Comparison of ENCODE assay signal across 7 cellular contexts in genomic region chr10:98383134-98383667, GRCh38. TPM values are rescaled to one million over a fixed set of nuclear protein-coding genes. Genes with fewer than 3 reads are reported as not detected.
A peak's percentile ranks its signal among the peaks of the same experiment; 100 is the strongest.
DNase-seq lines count a peak whose midpoint lies in the region; ATAC-seq and TF ChIP-seq lines count a peak whose summit lies in the region.
"Not testable (repeated sequence)": the region's sequence is repeated elsewhere in the genome, so short reads cannot be mapped to it uniquely, and the experiment has no call there.

No MANE protein-coding gene starts in this region.

- TF ChIP-seq CTCF in HFFc6 (IDR thresholded peaks at IDR 0.05); gastroesophageal sphincter (IDR thresholded peaks at IDR 0.05); neural progenitor cell (IDR thresholded peaks at IDR 0.05): not testable (repeated sequence)

- H3K27ac ChIP-seq in gastroesophageal sphincter, neural progenitor cell: not testable (repeated sequence)

- not testable (repeated sequence) for H3K79me2 ChIP-seq in neural progenitor cell (ENCODE audit: low read depth)

- H3K4me3 ChIP-seq in adipocyte (ENCODE audit: low read length); gastroesophageal sphincter; neural progenitor cell: not testable (repeated sequence)

- H3K4me2 ChIP-seq in neural progenitor cell: not testable (repeated sequence)

- 89 to 91% methylated on average over 2 to 4 of the region's 7 CpGs for WGBS in gastroesophageal sphincter (ENCODE audit: low coverage in 1 of 2), 2 donors

- not testable (repeated sequence) for H3K9ac ChIP-seq in adipocyte (ENCODE audit: low read length); neural progenitor cell

- H3K27ac Mint-ChIP-seq in HFFc6: peak overlapping the region; percentile 84
- peak overlapping the region; percentile 33 for H3K27ac Mint-ChIP-seq in neural progenitor cell

- not testable (repeated sequence) for H3K9me3 ChIP-seq in adipocyte (ENCODE audit: control insufficient read depth, low read length); gastroesophageal sphincter; neural progenitor cell (ENCODE audit: low read depth)

- TF ChIP-seq POLR2A in gastroesophageal sphincter (IDR thresholded peaks at IDR 0.05): not testable (repeated sequence)

- DNase-seq in Daoy (ENCODE audit: low read depth) (peak; percentile 62), HFFc6 (peak; percentile 73), RKO (ENCODE audit: low spot score) (peak; percentile 17), adipocyte (ENCODE audit: low read depth) (peak; percentile 50), dermis blood vessel endothelial cell (peak; percentile 41)
- DNase-seq in neural progenitor cell (ENCODE audit: low spot score): not testable (repeated sequence)

- not testable (repeated sequence) for H3K36me3 ChIP-seq in adipocyte (ENCODE audit: control insufficient read depth, insufficient read depth, low read length, severe bottlenecking); neural progenitor cell
- H3K36me3 ChIP-seq in gastroesophageal sphincter: peaks cover 0 to 76% of the 10 kb centered on the region in 2 donors

- peaks cover 12% of the 10 kb centered on the region for H3K36me3 Mint-ChIP-seq in HFFc6 (ENCODE audit: low read depth)
- not testable (repeated sequence) for H3K36me3 Mint-ChIP-seq in neural progenitor cell

- not testable (repeated sequence) for H2AFZ ChIP-seq in neural progenitor cell (replicated peaks)

- H3K27me3 ChIP-seq in adipocyte (replicated peaks; ENCODE audit: control insufficient read depth, insufficient read depth, low read length); gastroesophageal sphincter; neural progenitor cell: not testable (repeated sequence)

- H3K27me3 Mint-ChIP-seq in HFFc6 (ENCODE audit: insufficient read depth); neural progenitor cell (ENCODE audit: insufficient read depth, low read depth): not testable (repeated sequence)

- H3K4me1 ChIP-seq in adipocyte (ENCODE audit: control insufficient read depth, insufficient read depth, low read length): peaks cover 15% of the 10 kb centered on the region
- H3K4me1 ChIP-seq in gastroesophageal sphincter, neural progenitor cell: not testable (repeated sequence)

- H4K20me1 ChIP-seq in neural progenitor cell (ENCODE audit: low read depth): not testable (repeated sequence)

- peaks cover 35% of the 10 kb centered on the region for H3K4me1 Mint-ChIP-seq in HFFc6 (ENCODE audit: low read depth)
- H3K4me1 Mint-ChIP-seq in neural progenitor cell: not testable (repeated sequence)

- H3F3A ChIP-seq in neural progenitor cell (ENCODE audit: low read depth): not testable (repeated sequence)

- TF ChIP-seq EP300 in gastroesophageal sphincter (IDR thresholded peaks at IDR 0.05): not testable (repeated sequence)

- peak overlapping the region; percentile 22; the same call in 1 of the 2 replicates for H3K4me3 Mint-ChIP-seq in HFFc6
- H3K4me3 Mint-ChIP-seq in neural progenitor cell: not testable (repeated sequence)

- peak; percentile 45 for ATAC-seq in gastroesophageal sphincter

- not testable (repeated sequence) for H3K9me3 Mint-ChIP-seq in HFFc6, neural progenitor cell

RNA-seq across cellular contexts. Expression of gene PYROXD2, which starts 31.8 kb away (rescaled TPM):
- 0.69 and 1.0 TPM in 2 replicates for total RNA-seq in Daoy (2014; rRNA removed; shearing (Covaris generic))
- 10 to 100 TPM in 1 of 6 experiments, 1 to 10 TPM in 5; 7.6 to 10.3 (median 8.9) TPM for total RNA-seq in HFFc6 (2021; fragmentation: NEBNext Ultra II Directional; extraction: Animal tissue kit (Norgen Biotek cat#: 25700))
- 3.6 and 6.4 TPM in 2 replicates for total RNA-seq in dermis blood vessel endothelial cell
- total RNA-seq in gastroesophageal sphincter: 10 to 100 TPM in 1 of 4 donors, 1 to 10 TPM in 3; 4.2 to 18.5 (median 7.4) TPM
- 5.0 and 10.5 TPM in 2 replicates for total RNA-seq in neural progenitor cell (ENCODE audit: low replicate concordance)
